ENCODE assay signal across 1 cellular context in genomic region chr13:52617070-52618060, GRCh38.
TF ChIP-seq lines count a peak whose summit lies in the region.

No MANE protein-coding gene starts in this region.

TF ChIP-seq in HepG2, 621 proteins besides CTCF, POLR2A, EP300 and RAD21 (continued from another document and continues in another):
- TF ChIP-seq ZNF33A (CRISPR knock-in tag; IDR thresholded peaks at IDR 0.05; ENCODE audit: borderline replicate concordance), result no peak
- TF ChIP-seq NCOA2 (CRISPR knock-in tag; IDR thresholded peaks at IDR 0.05), result peak; percentile 51
- TF ChIP-seq ZNF577 (CRISPR knock-in tag; IDR thresholded peaks at IDR 0.05; ENCODE audit: borderline replicate concordance, low read depth), result no peak
- TF ChIP-seq ZNF737 (CRISPR knock-in tag; IDR thresholded peaks at IDR 0.05; ENCODE audit: borderline replicate concordance), result no peak
- TF ChIP-seq LBX2 (CRISPR knock-in tag; IDR thresholded peaks at IDR 0.05; ENCODE audit: borderline replicate concordance), result no peak
- TF ChIP-seq ESRRA (CRISPR knock-in tag; IDR thresholded peaks at IDR 0.05; ENCODE audit: low read depth), result no peak; the same call in 1 of the 2 replicates
- TF ChIP-seq SNRNP70 (IDR thresholded peaks at IDR 0.05; ENCODE audit: low read depth, low read length), result no peak
- TF ChIP-seq ZNF891 (CRISPR knock-in tag; IDR thresholded peaks at IDR 0.05), result no peak
- no peak; the same call in 1 of the 2 replicates for TF ChIP-seq MED13 (CRISPR knock-in tag; IDR thresholded peaks at IDR 0.05)
- no peak for TF ChIP-seq NR2F1 (CRISPR knock-in tag; IDR thresholded peaks at IDR 0.05)
- TF ChIP-seq ZNF598 (CRISPR knock-in tag; IDR thresholded peaks at IDR 0.05; ENCODE audit: borderline replicate concordance), result no peak
- TF ChIP-seq ZNF530 (CRISPR knock-in tag; IDR thresholded peaks at IDR 0.05; ENCODE audit: low read depth), result no peak
- TF ChIP-seq REPIN1 (CRISPR knock-in tag; IDR thresholded peaks at IDR 0.05; ENCODE audit: borderline replicate concordance, low read depth), result no peak
- TF ChIP-seq ZSCAN29 (CRISPR knock-in tag; conservative IDR thresholded peaks at IDR 0.05), result no peak
- no peak for TF ChIP-seq ZNF713 (CRISPR knock-in tag; IDR thresholded peaks at IDR 0.05)
- TF ChIP-seq ZFP1 (CRISPR knock-in tag; IDR thresholded peaks at IDR 0.05), result peak; percentile 77; the same call in 1 of the 2 replicates
- TF ChIP-seq ZBTB37 (CRISPR knock-in tag; IDR thresholded peaks at IDR 0.05), result no peak
- no peak for TF ChIP-seq ZNF121 (CRISPR knock-in tag; IDR thresholded peaks at IDR 0.05)
- TF ChIP-seq ZNF879 (CRISPR knock-in tag; IDR thresholded peaks at IDR 0.05), result no peak
- TF ChIP-seq FUBP1 (CRISPR knock-in tag; IDR thresholded peaks at IDR 0.05; ENCODE audit: borderline replicate concordance), result no peak
- TF ChIP-seq JDP2 (CRISPR knock-in tag; IDR thresholded peaks at IDR 0.05; ENCODE audit: borderline replicate concordance), result no peak
- no peak for TF ChIP-seq ZNF275 (CRISPR knock-in tag; IDR thresholded peaks at IDR 0.05; ENCODE audit: borderline replicate concordance)
- no peak; the same call in 1 of the 2 replicates for TF ChIP-seq HMG20A (CRISPR knock-in tag; IDR thresholded peaks at IDR 0.05; ENCODE audit: borderline replicate concordance)
- no peak for TF ChIP-seq ZNF496 (CRISPR knock-in tag; IDR thresholded peaks at IDR 0.05; ENCODE audit: insufficient replicate concordance)
- TF ChIP-seq SSRP1 (CRISPR knock-in tag; IDR thresholded peaks at IDR 0.05), result no peak
- TF ChIP-seq ZNF556 (CRISPR knock-in tag; IDR thresholded peaks at IDR 0.05; ENCODE audit: borderline replicate concordance), result peak; percentile 86; the same call in 1 of the 2 replicates
- TF ChIP-seq NFE2L1 (CRISPR knock-in tag; IDR thresholded peaks at IDR 0.05; ENCODE audit: borderline replicate concordance), result no peak
- 0 out of 2 replicates have a peak, but pooled peaks have one; percentile 22 for TF ChIP-seq GATA4 (IDR thresholded peaks at IDR 0.05; ENCODE audit: borderline replicate concordance, low read depth)
- no peak for TF ChIP-seq ZNF569 (CRISPR knock-in tag; IDR thresholded peaks at IDR 0.05; ENCODE audit: borderline replicate concordance)
- no peak for TF ChIP-seq ZNF644 (CRISPR knock-in tag; IDR thresholded peaks at IDR 0.05; ENCODE audit: low read depth)
- no peak for TF ChIP-seq RFX1 (IDR thresholded peaks at IDR 0.05)
- 0 out of 2 replicates have a peak, but pooled peaks have one; percentile 28 for TF ChIP-seq ZNF740 (CRISPR knock-in tag; IDR thresholded peaks at IDR 0.05)
- TF ChIP-seq NR2F2 (IDR thresholded peaks at IDR 0.05; ENCODE audit: borderline replicate concordance, low read depth), result peak; percentile 44; the same call in 1 of the 2 replicates
- TF ChIP-seq LCORL (IDR thresholded peaks at IDR 0.05), result no peak
- peak; percentile 77 for TF ChIP-seq LCORL (CRISPR knock-in tag; IDR thresholded peaks at IDR 0.05)
- peak; percentile 68; the same call in 1 of the 2 replicates for TF ChIP-seq ZNF614 (CRISPR knock-in tag; IDR thresholded peaks at IDR 0.05; ENCODE audit: borderline replicate concordance)
- TF ChIP-seq PAX8 (CRISPR knock-in tag; IDR thresholded peaks at IDR 0.05; ENCODE audit: borderline replicate concordance), result no peak
- TF ChIP-seq MXD4 (CRISPR knock-in tag; IDR thresholded peaks at IDR 0.05), result peak; percentile 65; the same call in 1 of the 2 replicates
- no peak for TF ChIP-seq ZNF777 (CRISPR knock-in tag; IDR thresholded peaks at IDR 0.05)
- no peak for TF ChIP-seq ZNF773 (CRISPR knock-in tag; IDR thresholded peaks at IDR 0.05; ENCODE audit: borderline replicate concordance)
- 0 out of 2 replicates have a peak, but pooled peaks have one; percentile 56 for TF ChIP-seq ZNF337 (CRISPR knock-in tag; IDR thresholded peaks at IDR 0.05; ENCODE audit: borderline replicate concordance, low read depth)
- peak; percentile 87; the same call in 1 of the 2 replicates for TF ChIP-seq ZZZ3 (CRISPR knock-in tag; IDR thresholded peaks at IDR 0.05; ENCODE audit: borderline replicate concordance)
- no peak for TF ChIP-seq ZNF383 (CRISPR knock-in tag; IDR thresholded peaks at IDR 0.05; ENCODE audit: borderline replicate concordance)
- no peak for TF ChIP-seq GRHL1 (CRISPR knock-in tag; conservative IDR thresholded peaks at IDR 0.05)
- TF ChIP-seq ZNF710 (CRISPR knock-in tag; IDR thresholded peaks at IDR 0.05; ENCODE audit: borderline replicate concordance), result no peak
- no peak for TF ChIP-seq SMYD3 (CRISPR knock-in tag; IDR thresholded peaks at IDR 0.05)
- no peak for TF ChIP-seq ZNF850 (CRISPR knock-in tag; conservative IDR thresholded peaks at IDR 0.05)
- peak; percentile 82; the same call in 1 of the 2 replicates for TF ChIP-seq IKZF5 (CRISPR knock-in tag; IDR thresholded peaks at IDR 0.05)
- no peak for TF ChIP-seq SETDB1 (CRISPR knock-in tag; IDR thresholded peaks at IDR 0.05; ENCODE audit: borderline replicate concordance)
- TF ChIP-seq ZMAT3 (CRISPR knock-in tag; conservative IDR thresholded peaks at IDR 0.05), result peak; percentile 67; the same call in 1 of the 2 replicates
- TF ChIP-seq AFF4 (CRISPR knock-in tag; IDR thresholded peaks at IDR 0.05), result no peak
- TF ChIP-seq FOXC1 (CRISPR knock-in tag; IDR thresholded peaks at IDR 0.05; ENCODE audit: borderline replicate concordance), result peak; percentile 85; the same call in 1 of the 2 replicates
- TF ChIP-seq ZNF607 (CRISPR knock-in tag; IDR thresholded peaks at IDR 0.05; ENCODE audit: borderline replicate concordance), result peak; percentile 62; the same call in 1 of the 2 replicates
- peak; percentile 80; the same call in 1 of the 2 replicates for TF ChIP-seq KDM2A (CRISPR knock-in tag; IDR thresholded peaks at IDR 0.05; ENCODE audit: borderline replicate concordance, low read depth)
- TF ChIP-seq ATRX (CRISPR knock-in tag; IDR thresholded peaks at IDR 0.05; ENCODE audit: borderline replicate concordance), result no peak
- TF ChIP-seq FOXK2 (IDR thresholded peaks at IDR 0.05), result no peak
- TF ChIP-seq ZNF724P (CRISPR knock-in tag; IDR thresholded peaks at IDR 0.05; ENCODE audit: borderline replicate concordance), result no peak
- peak; percentile 66 for TF ChIP-seq ZNF772 (CRISPR knock-in tag; IDR thresholded peaks at IDR 0.05)
- no peak; the same call in 1 of the 2 replicates for TF ChIP-seq SATB2 (CRISPR knock-in tag; IDR thresholded peaks at IDR 0.05)
- peak; percentile 57; the same call in 1 of the 2 replicates for TF ChIP-seq ZNF747 (CRISPR knock-in tag; IDR thresholded peaks at IDR 0.05; ENCODE audit: borderline replicate concordance)
- 0 out of 2 replicates have a peak, but pooled peaks have one; percentile 69 for TF ChIP-seq ZNF749 (CRISPR knock-in tag; IDR thresholded peaks at IDR 0.05; ENCODE audit: borderline replicate concordance)
